In genomic region chr11:66347425-66348276, GRCh38 we compare ENCODE assay signal across 8 cellular contexts. TPM values are rescaled to one million over a fixed set of nuclear protein-coding genes. Genes with fewer than 3 reads are reported as not detected.
A peak's percentile ranks its signal among the peaks of the same experiment; 100 is the strongest.
DNase-seq lines count a peak whose midpoint lies in the region; ATAC-seq, FAIRE-seq and TF ChIP-seq lines count a peak whose summit lies in the region.

TSS of gene B4GAT1 (minus strand) at chr11:66347629. CDS start at chr11:66347545, 84 bp downstream.

- peaks cover 3% of the 10 kb centered on the region for H3K27me3 Mint-ChIP-seq in activated naive CD8-positive, alpha-beta T cell treated with anti-CD3 and anti-CD28 coated beads, Interleukin-2, amount 50 U/mL, for 24 hours

- 0 to 1% methylated on average over 68 to 100 of the region's 101 CpGs for WGBS in pancreas, 2 donors

- H3K27me3 ChIP-seq in pancreas, result no peaks in the 10 kb centered on the region
- H3K27me3 ChIP-seq in thoracic aorta (replicated peaks; ENCODE audit: insufficient read depth), result no peaks in the 10 kb centered on the region

- DNase-seq in CD1c-positive myeloid dendritic cell (ENCODE audit: extremely low spot score) (peak; percentile 57), NCI-H1105 (lab: John Stamatoyannopoulos, UW) (peak; percentile 76), SW480 (ENCODE audit: low spot score) (peak; percentile 91), Right ventricle myocardium superior (peak; percentile 82), pancreas (peak; percentile 82 to 95 (median 88)), thoracic aorta (ENCODE audit: low spot score) (peak; percentile 64)
- DNase-seq in activated naive CD8-positive, alpha-beta T cell treated with anti-CD3 and anti-CD28 coated beads, Interleukin-2, amount 50 U/mL, for 24 hours, result peak; percentile 85

- peak; percentile 33 for ATAC-seq in GM21619 (IDR thresholded peaks at IDR 0.05; ENCODE audit: unreplicated experiment)
- ATAC-seq in activated naive CD8-positive, alpha-beta T cell treated with anti-CD3 and anti-CD28 coated beads, Interleukin-2, amount 50 U/mL, for 24 hours, result peak; percentile 86
- peak; percentile 76 for ATAC-seq in Right ventricle myocardium superior (ENCODE audit: poor library complexity)
- peak; percentile 45 to 68 (median 49) for ATAC-seq in pancreas
- ATAC-seq in thoracic aorta (ENCODE audit: insufficient number of reproducible peaks, low FRiP score, low read depth), result peak; percentile 72

- peak within 1 kb of the TSS; percentile 77 to 91 (median 87) for H3K4me3 ChIP-seq in pancreas
- H3K4me3 ChIP-seq in thoracic aorta, result peak within 1 kb of the TSS; percentile 94

- H3K9me3 Mint-ChIP-seq in activated naive CD8-positive, alpha-beta T cell treated with anti-CD3 and anti-CD28 coated beads, Interleukin-2, amount 50 U/mL, for 24 hours, result no peaks in the 10 kb centered on the region

- H3K36me3 ChIP-seq in pancreas (no peaks in the 10 kb centered on the region), thoracic aorta (no peaks in the 10 kb centered on the region)

- H3K27ac Mint-ChIP-seq in activated naive CD8-positive, alpha-beta T cell treated with anti-CD3 and anti-CD28 coated beads, Interleukin-2, amount 50 U/mL, for 24 hours, result peak within 1 kb of the TSS; percentile 99

- H3K4me1 Mint-ChIP-seq in activated naive CD8-positive, alpha-beta T cell treated with anti-CD3 and anti-CD28 coated beads, Interleukin-2, amount 50 U/mL, for 24 hours, result peaks cover 46% of the 10 kb centered on the region

- H3K27ac ChIP-seq in pancreas (peak within 1 kb of the TSS; percentile 89 to 96 (median 93)), thoracic aorta (peak within 1 kb of the TSS; percentile 84 to 87)

- H3K36me3 Mint-ChIP-seq in activated naive CD8-positive, alpha-beta T cell treated with anti-CD3 and anti-CD28 coated beads, Interleukin-2, amount 50 U/mL, for 24 hours (ENCODE audit: low read depth), result peaks cover 12% of the 10 kb centered on the region

- FAIRE-seq in pancreas (lab: Jason Lieb, UNC), result no peak

- TF ChIP-seq CTCF in pancreas (IDR thresholded peaks at IDR 0.05) (no peak), thoracic aorta (IDR thresholded peaks at IDR 0.05) (no peak)

- intact Hi-C loops in Right ventricle myocardium superior (cut with DNase I) (no loop called here), pancreas (cut with DNase I) (no loop called here)

- peak within 1 kb of the TSS; percentile 94 for H3K4me3 Mint-ChIP-seq in activated naive CD8-positive, alpha-beta T cell treated with anti-CD3 and anti-CD28 coated beads, Interleukin-2, amount 50 U/mL, for 24 hours

- H3K9me3 ChIP-seq in pancreas, result no peaks in the 10 kb centered on the region
- H3K9me3 ChIP-seq in thoracic aorta, result no peaks in the 10 kb centered on the region

- H3K4me1 ChIP-seq in pancreas (peaks cover 8 to 50% (median 34%) of the 10 kb centered on the region in 3 donors), thoracic aorta (ENCODE audit: control insufficient read depth in 1 of 2, low read depth in 2 of 2) (peaks cover 25 to 41% of the 10 kb centered on the region in 2 donors)

RNA-seq across cellular contexts. Expression of gene B4GAT1, which starts in this region (rescaled TPM):
- total RNA-seq in Right ventricle myocardium superior (51.3 TPM), pancreas (10 to 100 TPM in 5 of 6 donors, 1 to 10 TPM in 1; 9.5 to 13.3 (median 12.0) TPM), thoracic aorta (10 to 100 TPM; 15.7 to 34.1 TPM)
- polyA plus RNA-seq in pancreas, result 10 to 100 TPM in 1 of 2 donors, 1 to 10 TPM in 1; 9.2 to 21.8 TPM

Comparison
In these comparisons a context has a peak if more than half of its experiments do, and no peak if none do; other contexts are left out.
1. Peak in every context shown above with its lines: DNase-seq, ATAC-seq, H3K4me3 ChIP-seq and H3K27ac ChIP-seq.
2. ATAC-seq: peak in every context shown above with its lines; median percentile 86 in activated naive CD8-positive, alpha-beta T cell treated with anti-CD3 and anti-CD28 coated beads, Interleukin-2, amount 50 U/mL, for 24 hours; 76 in Right ventricle myocardium superior; 72 in thoracic aorta; 49 in pancreas; 33 in GM21619.